22 cellular contexts compared by ENCODE assay signal in genomic region chr3:197511853-197512635, GRCh38. TPM values are rescaled to one million over a fixed set of nuclear protein-coding genes. Genes with fewer than 3 reads are reported as not detected.
A peak's percentile ranks its signal among the peaks of the same experiment; 100 is the strongest.
DNase-seq lines count a peak whose midpoint lies in the region; ATAC-seq and TF ChIP-seq lines count a peak whose summit lies in the region.
"Had no signal": no experiment of that assay in that cellular context is flagged by ENCODE, and none has a peak within 500 bp of the region (broad histone marks: within the 10 kb centered on the region; RNA-seq: fewer than 3 reads in every experiment).

No MANE protein-coding gene starts in this region.

- H3K9me2 ChIP-seq in HCT116 (ENCODE audit: insufficient read depth) = no peaks in the 10 kb centered on the region

- POLR2A ChIA-PET in HCT116 (lab: Charles Lee) = no interaction called here

- H3K79me2 ChIP-seq in HCT116 (ENCODE audit: insufficient read depth, low read length) = no peaks in the 10 kb centered on the region

- H4K20me1 ChIP-seq in BLaER1 (no peaks in the 10 kb centered on the region), HCT116 (ENCODE audit: insufficient read depth) (no peaks in the 10 kb centered on the region)

- peak; percentile 44 for TF ChIP-seq RAD21 in HCT116 (IDR thresholded peaks at IDR 0.05; ENCODE audit: low read depth)

- RAD21 ChIA-PET in HCT116 (lab: Charles Lee; ENCODE audit: low non-redundant PET in 1 of 2, low total read pairs in 2 of 2, uncharacterized antibody in 2 of 2, unreplicated experiment in 2 of 2) = no interaction called here

- intact Hi-C loops in HCT116 (cut with micrococcal nuclease) = loop anchor here (2.0 to 5.0 kb wide), 2 partner anchors 240 to 253 kb away; no protein-coding TSS in a partner anchor
- intact Hi-C loops in dorsolateral prefrontal cortex (cut with DNase I) = loop anchor here (2.0 to 10.0 kb wide), 6 partner anchors 40 to 507 kb away; partner anchors contain the start of gene DLG1 (in 1 of the 2)

- DNase-seq in HCT116 (ENCODE audit: low read depth, low spot score) (no peak), dorsolateral prefrontal cortex (peak in 1 of 10 donors; percentile 34), NCI-H510A (lab: John Stamatoyannopoulos, UW) (no peak), hepatic stellate cell (ENCODE audit: low spot score) (no peak)
- DNase-seq: activated B cell treated with CpG ODN at 0.5 μM for 24 hours; activated CD8-positive, alpha-beta memory T cell treated with anti-CD3 and anti-CD28 coated beads for 24 hours; activated naive CD4-positive, alpha-beta T cell treated with anti-CD3 and anti-CD28 coated beads, Interleukin-2, amount 50 U/mL, for 16 hours; activated T-cell treated with anti-CD3 and anti-CD28 coated beads, Interleukin-2, amount 50 U/mL, for 4 hours; DMS79 treated with DMSO at 0.1 percent for 48 hours; NCI-H187 treated with DMSO at 0.1 percent for 48 hours; NCI-H2227 treated with DMSO at 0.1 percent for 48 hours; psoas muscle; stimulated activated CD4-positive, alpha-beta T cell treated with anti-CD3 and anti-CD28 coated beads, Interleukin-4, amount 100 ng/mL, for 24 hours; upper lobe of left lung had no signal

- TF ChIP-seq CTCF in HCT116 (IDR thresholded peaks at IDR 0.05 in 2 of 3, conservative IDR thresholded peaks at IDR 0.05 in 1 of 3; ENCODE audit: borderline replicate concordance in 1 of 3, insufficient read depth in 1 of 3, low read depth in 2 of 3, low read length in 2 of 3) = peak in 2 of 3 experiments; percentile 25 to 28; a peak in 2 of 6 replicates
- TF ChIP-seq CTCF in dorsolateral prefrontal cortex (IDR thresholded peaks at IDR 0.05 in 54 of 56, conservative IDR thresholded peaks at IDR 0.05 in 2 of 56; ENCODE audit: low read depth in 1 of 56, partially characterized antibody in 56 of 56) = no peak

- H3K4me3 ChIP-seq in BLaER1 = no peak overlapping the region
- no peak overlapping the region for H3K4me3 ChIP-seq in HCT116 (replicated peaks in 1 of 2; ENCODE audit: low read depth in 1 of 2, low read length in 2 of 2)
- no peak overlapping the region for H3K4me3 ChIP-seq in dorsolateral prefrontal cortex
- no peak overlapping the region for H3K4me3 ChIP-seq in mucosa of rectum (ENCODE audit: low read length in 2 of 2)
- H3K4me3 ChIP-seq: left lung, psoas muscle, SK-N-MC, smooth muscle cell, upper lobe of left lung had no signal

- H3K36me3 ChIP-seq in BLaER1 (peaks cover 38% of the 10 kb centered on the region), HCT116 (ENCODE audit: control insufficient read depth in 1 of 2, insufficient read depth in 2 of 2, low read length in 2 of 2) (0 out of 4 replicates have a peak, but pooled peaks cover 0 to 8% of the 10 kb centered on the region in 2 experiments), mucosa of rectum (ENCODE audit: control insufficient read depth in 2 of 2, insufficient read depth in 2 of 2, low read length in 2 of 2) (peaks cover 25 to 33% of the 10 kb centered on the region in 2 donors)

- H3K27me3 ChIP-seq in BLaER1 (no peaks in the 10 kb centered on the region), HCT116 (ENCODE audit: insufficient read depth, low read length) (no peaks in the 10 kb centered on the region), dorsolateral prefrontal cortex (no peaks in the 10 kb centered on the region), mucosa of rectum (ENCODE audit: control insufficient read depth in 2 of 2, insufficient read depth in 2 of 2, low read length in 2 of 2) (no peaks in the 10 kb centered on the region)
- H3K27me3 ChIP-seq: left lung, upper lobe of left lung had no signal

- peak; percentile 44; the same call in 1 of the 2 replicates for ATAC-seq in HCT116
- ATAC-seq in HG03097 (IDR thresholded peaks at IDR 0.05; ENCODE audit: low FRiP score, unreplicated experiment) = no peak
- no peak for ATAC-seq in HG03469 (IDR thresholded peaks at IDR 0.05; ENCODE audit: unreplicated experiment)
- ATAC-seq: activated T-cell treated with anti-CD3 and anti-CD28 coated beads, Interleukin-2, amount 50 U/mL, for 4 hours; left lung; psoas muscle had no signal

- TF ChIP-seq POLR2A in HCT116 (IDR thresholded peaks at IDR 0.05; ENCODE audit: borderline replicate concordance, extremely low read depth, insufficient read depth, insufficient read length) = no peak

- H3K9me3 ChIP-seq in BLaER1 (no peaks in the 10 kb centered on the region), HCT116 (ENCODE audit: control insufficient read depth in 1 of 2, insufficient read depth in 1 of 2, low read depth in 1 of 2, low read length in 2 of 2) (no peaks in the 10 kb centered on the region), mucosa of rectum (ENCODE audit: control insufficient read depth in 2 of 2, low read length in 2 of 2) (no peaks in the 10 kb centered on the region)
- H3K9me3 ChIP-seq: left lung, psoas muscle, upper lobe of left lung had no signal

- no peak overlapping the region for H2AFZ ChIP-seq in HCT116 (ENCODE audit: low read depth, low read length, poor library complexity, severe bottlenecking)

- H3K27ac ChIP-seq in BLaER1 (peak overlapping the region; percentile 35), HCT116 (ENCODE audit: low read depth, low read length) (no peak overlapping the region), dorsolateral prefrontal cortex (peak overlapping the region in 45 of 59 donors; percentile 3 to 97 (median 76)), mucosa of rectum (ENCODE audit: low read depth in 2 of 2, low read length in 2 of 2) (peak overlapping the region; percentile 9 to 10)
- H3K27ac ChIP-seq: HL-60, left lung, psoas muscle, SK-N-MC, upper lobe of left lung had no signal

- H3K4me1 ChIP-seq in BLaER1 (peaks cover 36% of the 10 kb centered on the region), HCT116 (ENCODE audit: control insufficient read depth in 1 of 2, insufficient read depth in 2 of 2, low read length in 2 of 2) (peaks cover 9 to 21% of the 10 kb centered on the region in 2 experiments), mucosa of rectum (ENCODE audit: control insufficient read depth in 2 of 2, insufficient read depth in 2 of 2, low read length in 2 of 2) (peaks cover 7 to 9% of the 10 kb centered on the region in 2 donors)
- H3K4me1 ChIP-seq: psoas muscle had no signal

- CTCF ChIA-PET in HCT116 (lab: Charles Lee) = no interaction called here

- H3K9ac ChIP-seq in BLaER1 (no peak overlapping the region), HCT116 (ENCODE audit: low read length) (no peak overlapping the region), mucosa of rectum (ENCODE audit: low read depth in 1 of 2, low read length in 2 of 2) (peak overlapping the region in 1 of 2 donors; percentile 17)

- H3K4me2 ChIP-seq in BLaER1 (no peak overlapping the region), HCT116 (ENCODE audit: low read length) (no peak overlapping the region)
- H3K4me2 ChIP-seq: smooth muscle cell had no signal

- BruUV-seq in HCT116 (replicated peaks; lab: Mats Ljungman, UMichigan) = no TSS peak

TF ChIP-seq in HCT116, 20 proteins besides CTCF, POLR2A, EP300 and RAD21 (continues in another document):
- TF ChIP-seq EGR1 (IDR thresholded peaks at IDR 0.05; ENCODE audit: low read depth) (no peak), SIN3A (IDR thresholded peaks at IDR 0.05; ENCODE audit: low read depth) (no peak), POLR2AphosphoS5 (IDR thresholded peaks at IDR 0.05; ENCODE audit: low read depth, low read length) (no peak), CEBPB (IDR thresholded peaks at IDR 0.05; ENCODE audit: low read depth) (no peak), EZH2 (IDR thresholded peaks at IDR 0.05) (no peak), ELF1 (IDR thresholded peaks at IDR 0.05; ENCODE audit: borderline replicate concordance, low read depth) (no peak), FOSL1 (IDR thresholded peaks at IDR 0.05; ENCODE audit: low read depth) (no peak)
- TF ChIP-seq, protein P1, sequence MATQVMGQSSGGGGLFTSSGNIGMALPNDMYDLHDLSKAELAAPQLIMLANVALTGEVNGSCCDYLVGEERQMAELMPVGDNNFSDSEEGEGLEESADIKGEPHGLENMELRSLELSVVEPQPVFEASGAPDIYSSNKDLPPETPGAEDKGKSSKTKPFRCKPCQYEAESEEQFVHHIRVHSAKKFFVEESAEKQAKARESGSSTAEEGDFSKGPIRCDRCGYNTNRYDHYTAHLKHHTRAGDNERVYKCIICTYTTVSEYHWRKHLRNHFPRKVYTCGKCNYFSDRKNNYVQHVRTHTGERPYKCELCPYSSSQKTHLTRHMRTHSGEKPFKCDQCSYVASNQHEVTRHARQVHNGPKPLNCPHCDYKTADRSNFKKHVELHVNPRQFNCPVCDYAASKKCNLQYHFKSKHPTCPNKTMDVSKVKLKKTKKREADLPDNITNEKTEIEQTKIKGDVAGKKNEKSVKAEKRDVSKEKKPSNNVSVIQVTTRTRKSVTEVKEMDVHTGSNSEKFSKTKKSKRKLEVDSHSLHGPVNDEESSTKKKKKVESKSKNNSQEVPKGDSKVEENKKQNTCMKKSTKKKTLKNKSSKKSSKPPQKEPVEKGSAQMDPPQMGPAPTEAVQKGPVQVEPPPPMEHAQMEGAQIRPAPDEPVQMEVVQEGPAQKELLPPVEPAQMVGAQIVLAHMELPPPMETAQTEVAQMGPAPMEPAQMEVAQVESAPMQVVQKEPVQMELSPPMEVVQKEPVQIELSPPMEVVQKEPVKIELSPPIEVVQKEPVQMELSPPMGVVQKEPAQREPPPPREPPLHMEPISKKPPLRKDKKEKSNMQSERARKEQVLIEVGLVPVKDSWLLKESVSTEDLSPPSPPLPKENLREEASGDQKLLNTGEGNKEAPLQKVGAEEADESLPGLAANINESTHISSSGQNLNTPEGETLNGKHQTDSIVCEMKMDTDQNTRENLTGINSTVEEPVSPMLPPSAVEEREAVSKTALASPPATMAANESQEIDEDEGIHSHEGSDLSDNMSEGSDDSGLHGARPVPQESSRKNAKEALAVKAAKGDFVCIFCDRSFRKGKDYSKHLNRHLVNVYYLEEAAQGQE (IDR thresholded peaks at IDR 0.05; ENCODE audit: low read depth) = no peak
- TF ChIP-seq, protein P2, sequence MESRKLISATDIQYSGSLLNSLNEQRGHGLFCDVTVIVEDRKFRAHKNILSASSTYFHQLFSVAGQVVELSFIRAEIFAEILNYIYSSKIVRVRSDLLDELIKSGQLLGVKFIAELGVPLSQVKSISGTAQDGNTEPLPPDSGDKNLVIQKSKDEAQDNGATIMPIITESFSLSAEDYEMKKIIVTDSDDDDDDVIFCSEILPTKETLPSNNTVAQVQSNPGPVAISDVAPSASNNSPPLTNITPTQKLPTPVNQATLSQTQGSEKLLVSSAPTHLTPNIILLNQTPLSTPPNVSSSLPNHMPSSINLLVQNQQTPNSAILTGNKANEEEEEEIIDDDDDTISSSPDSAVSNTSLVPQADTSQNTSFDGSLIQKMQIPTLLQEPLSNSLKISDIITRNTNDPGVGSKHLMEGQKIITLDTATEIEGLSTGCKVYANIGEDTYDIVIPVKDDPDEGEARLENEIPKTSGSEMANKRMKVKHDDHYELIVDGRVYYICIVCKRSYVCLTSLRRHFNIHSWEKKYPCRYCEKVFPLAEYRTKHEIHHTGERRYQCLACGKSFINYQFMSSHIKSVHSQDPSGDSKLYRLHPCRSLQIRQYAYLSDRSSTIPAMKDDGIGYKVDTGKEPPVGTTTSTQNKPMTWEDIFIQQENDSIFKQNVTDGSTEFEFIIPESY (IDR thresholded peaks at IDR 0.05; ENCODE audit: extremely low read depth, insufficient replicate concordance, low read length) = no peak

RNA-seq across cellular contexts. Expression of gene BDH1, which starts 43.7 kb away (rescaled TPM):
- total RNA-seq in HCT116 (2021; ENCODE audit: unreplicated experiment) (26.6 TPM), dorsolateral prefrontal cortex (100 to 1,000 TPM in 35 of 120 experiments, 10 to 100 TPM in 85; 52.3 to 136 (median 86.9) TPM)
- 23.7 and 32.0 TPM in 2 replicates for polyA plus RNA-seq in HCT116 (2012)

Comparison
In these comparisons a context has a peak if more than half of its experiments do, and no peak if none do; other contexts are left out.
1. CTCF ChIP-seq: peak in HCT116 (2 of 3); none in dorsolateral prefrontal cortex (0 of 56).